Comparison of ENCODE assay signal across 8 cellular contexts in genomic region chr1:16903458-16903796, GRCh38. TPM values are rescaled to one million over a fixed set of nuclear protein-coding genes. Genes with fewer than 3 reads are reported as not detected.
DNase-seq lines count a peak whose midpoint lies in the region; ATAC-seq and TF ChIP-seq lines count a peak whose summit lies in the region.

No MANE protein-coding gene starts in this region.

- no peaks in the 10 kb centered on the region for H3K36me3 ChIP-seq in brain microvascular endothelial cell (replicated peaks)
- H3K36me3 ChIP-seq in mucosa of stomach (ENCODE audit: control insufficient read depth, insufficient read depth, low read length), result no peaks in the 10 kb centered on the region
- H3K36me3 ChIP-seq in mucosa of descending colon (ENCODE audit: low read depth), result no peaks in the 10 kb centered on the region

- H2AFZ ChIP-seq in H9 (ENCODE audit: low read length), result no peak overlapping the region

- peaks cover 0 to 5% (median 0%) of the 10 kb centered on the region in 3 experiments; a peak in 1 of 7 replicates for H3K36me3 Mint-ChIP-seq in H9 (ENCODE audit: insufficient read depth in 1 of 3, low read depth in 3 of 3)

- in situ Hi-C loops in brain microvascular endothelial cell (cut with HindIII; ENCODE audit: low pct_ligation_motif_present, low sequenced_read_pairs), result no loop called here

- H3K9me3 ChIP-seq in H9 (ENCODE audit: control insufficient read depth, low read depth, low read length) (no peaks in the 10 kb centered on the region), mucosa of stomach (ENCODE audit: control insufficient read depth, low read length) (no peaks in the 10 kb centered on the region), mucosa of descending colon (peaks cover 9% of the 10 kb centered on the region)

- H3K79me1 ChIP-seq in H9 (ENCODE audit: insufficient read depth, low read depth, low read length, poor library complexity, severe bottlenecking), result no peaks in the 10 kb centered on the region

- no peak overlapping the region for H3K4ac ChIP-seq in H9 (ENCODE audit: low read depth, low read length)

- no peak; the same call in 1 of the 2 replicates for TF ChIP-seq CTCF in 22Rv1 (IDR thresholded peaks at IDR 0.05)
- no peak for TF ChIP-seq CTCF in H9 (conservative IDR thresholded peaks at IDR 0.05)
- no peak for TF ChIP-seq CTCF in brain microvascular endothelial cell (IDR thresholded peaks at IDR 0.05; ENCODE audit: low read depth, low read length, missing control alignments)
- TF ChIP-seq CTCF in mucosa of descending colon (IDR thresholded peaks at IDR 0.05), result no peak

- H3K79me2 ChIP-seq in H9 (ENCODE audit: insufficient read depth, low read length), result no peaks in the 10 kb centered on the region

- no peaks in the 10 kb centered on the region for H3K4me1 ChIP-seq in H9 (ENCODE audit: insufficient read depth, low read length)
- peaks cover 4% of the 10 kb centered on the region for H3K4me1 ChIP-seq in mucosa of stomach (ENCODE audit: control insufficient read depth, insufficient read depth, low read length)
- H3K4me1 ChIP-seq in mucosa of descending colon (ENCODE audit: low read depth), result peaks cover 8% of the 10 kb centered on the region

- H3K27ac ChIP-seq in 22Rv1, result peak overlapping the region; percentile 100
- peak overlapping the region; percentile 100 for H3K27ac ChIP-seq in H9 (ENCODE audit: insufficient read length, low read depth, low read length)
- peak overlapping the region; percentile 100 for H3K27ac ChIP-seq in brain microvascular endothelial cell

- peak overlapping the region in 2 of 3 experiments; percentile 56 to 88; a peak in 3 of 7 replicates for H3K27ac Mint-ChIP-seq in H9

- no peak overlapping the region for H3K9ac ChIP-seq in H9 (ENCODE audit: extremely low read depth, insufficient read length, low read length)
- H3K9ac ChIP-seq in mucosa of stomach (ENCODE audit: low read length), result peak overlapping the region; percentile 97

- no peak overlapping the region for H2BK120ac ChIP-seq in H9 (ENCODE audit: low read depth, low read length, poor library complexity, severe bottlenecking)

- H2BK20ac ChIP-seq in H9 (ENCODE audit: low read depth, low read length, poor library complexity, severe bottlenecking), result no peak overlapping the region

- H3K4me1 Mint-ChIP-seq in H9, result peaks cover 16 to 19% of the 10 kb centered on the region in 2 experiments

- peak overlapping the region; percentile 71 for H3K4me2 ChIP-seq in H9 (ENCODE audit: insufficient read depth, insufficient read length, low read length)

- H4K8ac ChIP-seq in H9 (replicated peaks; ENCODE audit: insufficient read length, low read depth, low read length), result no peak overlapping the region

- H3K4me3 Mint-ChIP-seq in H9, result no peak overlapping the region; a peak in 1 of 5 replicates

- ATAC-seq in HG03342 (IDR thresholded peaks at IDR 0.05; ENCODE audit: unreplicated experiment), result no peak
- no peak for ATAC-seq in mucosa of descending colon

- no peaks in the 10 kb centered on the region for H3K27me3 Mint-ChIP-seq in H9 (ENCODE audit: low read depth)

- H3K23me2 ChIP-seq in H9 (ENCODE audit: insufficient read length, low read depth, low read length, poor library complexity, severe bottlenecking), result peaks cover 10% of the 10 kb centered on the region

- no peak overlapping the region for H3K14ac ChIP-seq in H9 (ENCODE audit: insufficient read depth, low read length)

- H3K9me3 Mint-ChIP-seq in H9, result no peaks in the 10 kb centered on the region; a peak in 1 of 5 replicates

- no peaks in the 10 kb centered on the region for H3K27me3 ChIP-seq in H9 (ENCODE audit: insufficient read depth, low read length)
- no peaks in the 10 kb centered on the region for H3K27me3 ChIP-seq in brain microvascular endothelial cell (replicated peaks)
- H3K27me3 ChIP-seq in mucosa of stomach (ENCODE audit: control insufficient read depth, insufficient read depth, low read length), result no peaks in the 10 kb centered on the region

- intact Hi-C loops in mucosa of descending colon (cut with DNase I, micrococcal nuclease), result no loop called here

- no peak overlapping the region for H2BK5ac ChIP-seq in H9 (ENCODE audit: insufficient read length, low read length)

- no peak overlapping the region for H3K23ac ChIP-seq in H9 (ENCODE audit: insufficient read length, low read depth, low read length)

- no peak overlapping the region for H2AK5ac ChIP-seq in H9 (ENCODE audit: insufficient read length, low read length)

- no peak overlapping the region for H3T11ph ChIP-seq in H9 (ENCODE audit: low read length)

- H4K5ac ChIP-seq in H9 (ENCODE audit: insufficient read length, low read depth, low read length), result no peak overlapping the region

- H3K56ac ChIP-seq in H9 (ENCODE audit: insufficient read length, low read depth, low read length), result no peak overlapping the region

- H3K18ac ChIP-seq in H9 (ENCODE audit: insufficient read length, low read depth, low read length), result no peak overlapping the region

- H3K4me3 ChIP-seq in brain microvascular endothelial cell (ENCODE audit: low read depth, low read length) (peak overlapping the region; percentile 63), mucosa of stomach (ENCODE audit: low read length) (no peak overlapping the region), mucosa of descending colon (no peak overlapping the region)

- no peak overlapping the region for H2BK15ac ChIP-seq in H9 (ENCODE audit: low read depth, low read length)

- H2BK12ac ChIP-seq in H9 (ENCODE audit: insufficient read length, low read depth, low read length), result no peak overlapping the region

- no peak for DNase-seq in H9
- DNase-seq in brain microvascular endothelial cell, result no peak
- no peak for DNase-seq in activated CD4-positive, alpha-beta T cell treated with anti-CD3 and anti-CD28 coated beads for 1 hour
- no peak for DNase-seq in activated naive CD4-positive, alpha-beta T cell treated with Interleukin-2 at 50 U/mL for 16 hours
- DNase-seq in mucosa of descending colon, result no peak

- H4K91ac ChIP-seq in H9 (ENCODE audit: insufficient read length, low read depth, low read length), result no peak overlapping the region

- H4K20me1 ChIP-seq in H9 (ENCODE audit: control insufficient read depth, insufficient read depth, insufficient read length), result no peaks in the 10 kb centered on the region

RNA-seq across cellular contexts. Expression of gene RNU1-2, which starts 7.6 kb away (rescaled TPM):
- total RNA-seq in H9 (2021) (1,874 and 2,051 TPM in 2 replicates), mucosa of descending colon (1,000 to 10,000 TPM; 2,195 to 6,222 (median 2,378) TPM)

RNA-seq across cellular contexts. Expression of gene CROCC, which starts 18.3 kb away (rescaled TPM):
- total RNA-seq in H9 (2021) (40.2 and 40.7 TPM in 2 replicates), mucosa of descending colon (10 to 100 TPM; 12.2 to 32.5 (median 16.8) TPM)
